In the genomic region with DNA sequence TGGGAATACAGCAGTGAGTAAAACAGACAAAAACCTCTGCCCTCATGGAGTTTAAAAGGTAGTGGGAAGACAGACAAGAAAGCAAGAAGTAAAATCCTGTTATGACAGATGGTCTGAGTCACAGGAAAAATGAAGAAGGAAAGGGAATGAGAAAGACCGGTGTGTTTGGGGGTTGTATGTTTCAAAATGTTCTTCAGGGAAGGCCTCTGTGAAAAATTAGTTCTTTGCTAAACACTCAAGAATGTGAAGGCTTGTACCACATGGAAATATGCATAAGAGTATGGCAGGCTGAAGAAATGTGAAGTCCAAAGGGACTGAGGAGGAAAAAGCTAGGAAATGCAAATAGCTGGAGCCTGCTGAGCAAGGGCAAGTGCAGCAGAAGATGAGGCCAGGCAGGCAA, we compare ENCODE assay signal across 17 cellular contexts.
DNase-seq lines count a peak whose midpoint lies in the region; ATAC-seq and TF ChIP-seq lines count a peak whose summit lies in the region.
"Had no signal": no experiment of that assay in that cellular context is flagged by ENCODE, and none has a peak within 500 bp of the region (broad histone marks: within the 10 kb centered on the region; RNA-seq: fewer than 3 reads in every experiment).

No MANE protein-coding gene starts in this region.

- DNase-seq in DMS 273 treated with DMSO at 0.1 percent for 48 hours (lab: John Stamatoyannopoulos, UW): peak; percentile 30
- peak; percentile 12 for DNase-seq in astrocyte of the cerebellum (ENCODE audit: low read depth)
- peak; percentile 67 to 79 for DNase-seq in foreskin fibroblast
- DNase-seq in renal cortical epithelial cell (ENCODE audit: low read depth): peak; percentile 16
- no peak for DNase-seq in upper lobe of right lung
- DNase-seq in mesenteric fat pad (ENCODE audit: low spot score): no peak
- no peak for DNase-seq in activated naive CD4-positive, alpha-beta T cell treated with anti-CD3 and anti-CD28 coated beads, Interleukin-2, amount 10 ng/mL, durations not matched to agents 7 days and 5 days
- no peak for DNase-seq in stimulated activated CD8-positive, alpha-beta memory T cell treated with anti-CD3 and anti-CD28 coated beads, Interleukin-4, amount 100 ng/mL, for 48 hours
- DNase-seq: activated gamma-delta T cell, hypothalamus, left lung, naive B cell, NCI-H2107, NCI-H774, tibial artery had no signal

- no peak overlapping the region for H3K4me3 Mint-ChIP-seq in activated naive CD4-positive, alpha-beta T cell treated with anti-CD3 and anti-CD28 coated beads, Interleukin-2, amount 10 ng/mL, durations not matched to agents 7 days and 5 days
- H3K4me3 Mint-ChIP-seq: B cell, naive B cell had no signal

- in situ Hi-C loops in astrocyte of the cerebellum (cut with HindIII; ENCODE audit: low sequenced_read_pairs): no loop called here

- H3K27me3 Mint-ChIP-seq in activated naive CD4-positive, alpha-beta T cell treated with anti-CD3 and anti-CD28 coated beads, Interleukin-2, amount 10 ng/mL, durations not matched to agents 7 days and 5 days: no peaks in the 10 kb centered on the region
- H3K27me3 Mint-ChIP-seq: B cell, naive B cell had no signal

- no peaks in the 10 kb centered on the region for H3K27me3 ChIP-seq in upper lobe of right lung
- H3K27me3 ChIP-seq: left lung, tibial artery had no signal

- no peaks in the 10 kb centered on the region for H3K36me3 Mint-ChIP-seq in activated naive CD4-positive, alpha-beta T cell treated with anti-CD3 and anti-CD28 coated beads, Interleukin-2, amount 10 ng/mL, durations not matched to agents 7 days and 5 days
- H3K36me3 Mint-ChIP-seq: naive B cell had no signal

- TF ChIP-seq CTCF in astrocyte of the cerebellum (IDR thresholded peaks at IDR 0.05; ENCODE audit: low read depth, low read length, missing control alignments) (no peak), foreskin fibroblast (IDR thresholded peaks at IDR 0.05; ENCODE audit: low read depth, low read length) (no peak), upper lobe of right lung (IDR thresholded peaks at IDR 0.05) (no peak)

- H3K36me3 ChIP-seq in upper lobe of right lung: no peaks in the 10 kb centered on the region
- H3K36me3 ChIP-seq: left lung, tibial artery had no signal

- H3K9me3 Mint-ChIP-seq in activated naive CD4-positive, alpha-beta T cell treated with anti-CD3 and anti-CD28 coated beads, Interleukin-2, amount 10 ng/mL, durations not matched to agents 7 days and 5 days: no peaks in the 10 kb centered on the region

- no peaks in the 10 kb centered on the region for H3K4me1 Mint-ChIP-seq in activated naive CD4-positive, alpha-beta T cell treated with anti-CD3 and anti-CD28 coated beads, Interleukin-2, amount 10 ng/mL, durations not matched to agents 7 days and 5 days
- H3K4me1 Mint-ChIP-seq: B cell, naive B cell had no signal

- intact Hi-C loops in upper lobe of right lung (cut with DNase I): no loop called here

- H3K27ac Mint-ChIP-seq in activated naive CD4-positive, alpha-beta T cell treated with anti-CD3 and anti-CD28 coated beads, Interleukin-2, amount 10 ng/mL, durations not matched to agents 7 days and 5 days: no peak overlapping the region
- H3K27ac Mint-ChIP-seq: B cell, naive B cell had no signal

- no peak for ATAC-seq in upper lobe of right lung
- ATAC-seq: HepG2, left lung had no signal

- CTCF ChIA-PET in activated naive CD4-positive, alpha-beta T cell treated with anti-CD3 and anti-CD28 coated beads, Interleukin-2, amount 10 ng/mL, durations not matched to agents 7 days and 5 days (lab: Charles Lee): no interaction called here

- no peaks in the 10 kb centered on the region for H3K9me3 ChIP-seq in upper lobe of right lung
- H3K9me3 ChIP-seq: left lung, tibial artery had no signal

- H3K4me1 ChIP-seq in upper lobe of right lung: no peaks in the 10 kb centered on the region
- H3K4me1 ChIP-seq: left lung had no signal

- H3K27ac ChIP-seq in upper lobe of right lung: no peak overlapping the region
- H3K27ac ChIP-seq: left lung, tibial artery had no signal

- H3K4me3 ChIP-seq in astrocyte of the cerebellum (ENCODE audit: low read depth, low read length) (no peak overlapping the region), foreskin fibroblast (ENCODE audit: low read depth in 1 of 2, low read length in 2 of 2) (no peak overlapping the region), upper lobe of right lung (no peak overlapping the region)
- H3K4me3 ChIP-seq: left lung, tibial artery had no signal

Comparison
In these comparisons a context has a peak if more than half of its experiments do, and no peak if none do; other contexts are left out.
1. DNase-seq: peak in DMS 273 treated with DMSO at 0.1 percent for 48 hours (single experiment), astrocyte of the cerebellum (single experiment), foreskin fibroblast (2 of 2) and renal cortical epithelial cell (single experiment); none in upper lobe of right lung (single experiment), mesenteric fat pad (single experiment), activated naive CD4-positive, alpha-beta T cell treated with anti-CD3 and anti-CD28 coated beads, Interleukin-2, amount 10 ng/mL, durations not matched to agents 7 days and 5 days (single experiment) and stimulated activated CD8-positive, alpha-beta memory T cell treated with anti-CD3 and anti-CD28 coated beads, Interleukin-4, amount 100 ng/mL, for 48 hours (single experiment).